Comparison of ENCODE assay signal across 26 cellular contexts in the genomic region with DNA sequence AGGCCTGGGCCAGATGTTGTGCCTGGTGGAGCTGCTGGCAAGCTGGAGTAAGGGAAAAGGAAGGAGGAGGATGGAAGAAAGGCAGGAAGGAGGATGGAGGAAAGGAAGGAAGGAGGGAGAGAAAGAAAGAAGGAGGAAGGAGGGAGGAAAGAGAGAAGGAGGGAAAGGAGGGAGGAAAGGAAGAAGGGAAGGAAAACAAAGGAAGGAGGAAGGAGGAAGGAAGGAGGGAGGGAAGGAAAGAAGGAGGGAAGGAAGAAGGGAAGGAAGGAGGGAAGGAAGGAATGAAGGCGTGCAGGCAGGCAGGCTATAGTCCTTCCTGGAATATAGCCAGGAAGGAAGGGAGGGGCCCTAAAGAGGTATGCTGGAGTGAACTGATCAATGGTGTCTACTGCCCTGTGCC.
"Had no signal": no experiment of that assay in that cellular context is flagged by ENCODE, and none has a peak within 500 bp of the region (broad histone marks: within the 10 kb centered on the region; RNA-seq: fewer than 3 reads in every experiment).

No MANE protein-coding gene starts in this region.

- H3K36me3 Mint-ChIP-seq: activated naive CD8-positive, alpha-beta T cell; T-cell had no signal

- DNase-seq: activated B cell treated with CpG ODN at 0.5 μM for 24 hours; activated CD4-positive, alpha-beta T cell treated with anti-CD3 and anti-CD28 coated beads for 1 hour; activated CD4-positive, alpha-beta T cell treated with anti-CD3 and anti-CD28 coated beads, Interleukin-2, amount 10 ng/mL, durations not matched to agents 24 days and 14 days; activated CD4-positive, alpha-beta T cell treated with anti-CD3 and anti-CD28 coated beads, Interleukin-2, amount 50 U/mL, for 48 hours; activated CD8-positive, alpha-beta memory T cell treated with anti-CD3 and anti-CD28 coated beads for 24 hours; activated effector memory CD4-positive, alpha-beta T cell treated with anti-CD3 and anti-CD28 coated beads, Interleukin-2, amount 50 U/mL, for 16 hours; activated naive CD4-positive, alpha-beta T cell treated with Interleukin-2 at 50 U/mL for 16 hours; activated T-cell treated with anti-CD3 and anti-CD28 coated beads, Interleukin-2, amount 50 U/mL, for 4 hours; brain microvascular endothelial cell; Kasumi-1; NCI-H1048; NCI-H146; NCI-H187 treated with DMSO at 0.1 percent for 48 hours; NCI-H2081 treated with DMSO at 0.1 percent for 48 hours; NCI-H2171; NCI-H345; NCI-H510A; NCI-H526 treated with DMSO at 0.1 percent for 48 hours; NCI-H82; T-cell; T-helper 2 cell; T1000 had no signal

- H3K27ac ChIP-seq: brain microvascular endothelial cell, cardiac muscle cell, SK-N-MC had no signal

- H3K4me3 ChIP-seq: cardiac muscle cell, SK-N-MC had no signal

- H3K9me3 Mint-ChIP-seq: activated B cell treated with CpG ODN at 0.5 μM for 24 hours; activated CD4-positive, alpha-beta T cell treated with anti-CD3 and anti-CD28 coated beads, Interleukin-2, amount 10 ng/mL, durations not matched to agents 24 days and 14 days; activated T-cell treated with anti-CD3 and anti-CD28 coated beads, Interleukin-2, amount 50 U/mL, for 4 hours; T-cell had no signal

- H3K27ac Mint-ChIP-seq: activated B cell treated with CpG ODN at 0.5 μM for 24 hours; activated CD4-positive, alpha-beta T cell treated with anti-CD3 and anti-CD28 coated beads, Interleukin-2, amount 10 ng/mL, durations not matched to agents 24 days and 14 days; activated naive CD8-positive, alpha-beta T cell; T-cell had no signal

- H3K27me3 ChIP-seq: brain microvascular endothelial cell, cardiac muscle cell had no signal

- H3K4me1 Mint-ChIP-seq: activated B cell treated with CpG ODN at 0.5 μM for 24 hours; activated CD4-positive, alpha-beta T cell treated with anti-CD3 and anti-CD28 coated beads, Interleukin-2, amount 10 ng/mL, durations not matched to agents 24 days and 14 days; T-cell had no signal

- H3K4me3 Mint-ChIP-seq: activated B cell treated with CpG ODN at 0.5 μM for 24 hours; activated CD4-positive, alpha-beta T cell treated with anti-CD3 and anti-CD28 coated beads, Interleukin-2, amount 10 ng/mL, durations not matched to agents 24 days and 14 days; activated naive CD8-positive, alpha-beta T cell; activated T-cell treated with anti-CD3 and anti-CD28 coated beads, Interleukin-2, amount 50 U/mL, for 4 hours; T-cell had no signal

- ATAC-seq: activated T-cell treated with anti-CD3 and anti-CD28 coated beads, Interleukin-2, amount 50 U/mL, for 4 hours; Right ventricle myocardium inferior; T-cell had no signal

- H3K27me3 Mint-ChIP-seq: activated CD4-positive, alpha-beta T cell treated with anti-CD3 and anti-CD28 coated beads, Interleukin-2, amount 10 ng/mL, durations not matched to agents 24 days and 14 days; activated naive CD8-positive, alpha-beta T cell had no signal
